ENCODE assay signal across 1 cellular context in the genomic region with DNA sequence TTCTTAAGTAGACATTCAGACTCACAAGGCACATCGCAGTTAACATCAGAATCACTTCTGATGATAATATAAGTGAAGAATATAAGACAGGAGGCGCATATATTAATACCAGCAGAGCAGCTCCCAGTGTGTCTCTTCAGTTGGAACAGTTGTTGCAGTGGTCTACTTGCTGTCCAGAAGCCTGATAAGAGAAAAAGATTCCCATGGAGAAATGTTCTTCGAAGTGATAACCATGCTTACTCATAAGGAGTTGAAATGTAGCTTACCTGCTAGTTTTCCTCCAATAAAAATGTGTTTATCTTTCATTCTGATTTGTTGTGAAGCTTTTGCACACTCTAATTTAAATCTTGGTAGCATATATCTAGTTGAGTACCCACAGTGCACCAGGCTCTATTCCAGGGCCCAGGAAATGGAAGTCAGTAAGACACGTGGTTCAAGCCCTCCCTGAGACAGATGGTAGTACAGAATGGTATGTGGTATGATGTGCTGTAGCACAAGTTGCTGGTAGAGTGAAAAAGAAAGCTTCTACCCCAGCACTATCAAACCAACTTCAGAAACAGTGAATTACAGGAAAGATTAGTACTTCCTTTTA.
A peak's percentile ranks its signal among the peaks of the same experiment; 100 is the strongest.
TF ChIP-seq lines count a peak whose summit lies in the region.

No MANE protein-coding gene starts in this region.

TF ChIP-seq in K562, 482 proteins besides CTCF, POLR2A, EP300 and RAD21 (continued from another document and continues in another):
- TF ChIP-seq SP2 (IDR thresholded peaks at IDR 0.05; ENCODE audit: extremely low read depth, low read depth, low read length, poor library complexity, severe bottlenecking) = no peak
- TF ChIP-seq KDM1A (IDR thresholded peaks at IDR 0.05) = peak; percentile 38 to 45; a peak in 3 of 4 replicates
- no peak for TF ChIP-seq PYGO2 (tag; IDR thresholded peaks at IDR 0.05)
- no peak for TF ChIP-seq ZNF133 (CRISPR knock-in tag; IDR thresholded peaks at IDR 0.05)
- no peak for TF ChIP-seq CBX2 (IDR thresholded peaks at IDR 0.05; ENCODE audit: insufficient read depth, low read length, poor library complexity, severe bottlenecking)
- TF ChIP-seq SNRNP70 (optimal IDR thresholded peaks at IDR 0.05; ENCODE audit: low read depth, low read length) = no peak
- 0 out of 2 replicates have a peak, but pooled peaks have one; percentile 25 for TF ChIP-seq TEAD4 (IDR thresholded peaks at IDR 0.05; ENCODE audit: low read length)
- TF ChIP-seq TEAD4 (CRISPR knock-in tag; IDR thresholded peaks at IDR 0.05; ENCODE audit: borderline replicate concordance) = no peak
- TF ChIP-seq, protein P1, sequence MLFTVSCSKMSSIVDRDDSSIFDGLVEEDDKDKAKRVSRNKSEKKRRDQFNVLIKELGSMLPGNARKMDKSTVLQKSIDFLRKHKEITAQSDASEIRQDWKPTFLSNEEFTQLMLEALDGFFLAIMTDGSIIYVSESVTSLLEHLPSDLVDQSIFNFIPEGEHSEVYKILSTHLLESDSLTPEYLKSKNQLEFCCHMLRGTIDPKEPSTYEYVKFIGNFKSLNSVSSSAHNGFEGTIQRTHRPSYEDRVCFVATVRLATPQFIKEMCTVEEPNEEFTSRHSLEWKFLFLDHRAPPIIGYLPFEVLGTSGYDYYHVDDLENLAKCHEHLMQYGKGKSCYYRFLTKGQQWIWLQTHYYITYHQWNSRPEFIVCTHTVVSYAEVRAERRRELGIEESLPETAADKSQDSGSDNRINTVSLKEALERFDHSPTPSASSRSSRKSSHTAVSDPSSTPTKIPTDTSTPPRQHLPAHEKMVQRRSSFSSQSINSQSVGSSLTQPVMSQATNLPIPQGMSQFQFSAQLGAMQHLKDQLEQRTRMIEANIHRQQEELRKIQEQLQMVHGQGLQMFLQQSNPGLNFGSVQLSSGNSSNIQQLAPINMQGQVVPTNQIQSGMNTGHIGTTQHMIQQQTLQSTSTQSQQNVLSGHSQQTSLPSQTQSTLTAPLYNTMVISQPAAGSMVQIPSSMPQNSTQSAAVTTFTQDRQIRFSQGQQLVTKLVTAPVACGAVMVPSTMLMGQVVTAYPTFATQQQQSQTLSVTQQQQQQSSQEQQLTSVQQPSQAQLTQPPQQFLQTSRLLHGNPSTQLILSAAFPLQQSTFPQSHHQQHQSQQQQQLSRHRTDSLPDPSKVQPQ (CRISPR knock-in tag; IDR thresholded peaks at IDR 0.05; ENCODE audit: borderline replicate concordance) = 0 out of 2 replicates have a peak, but pooled peaks have one; percentile 48
- TF ChIP-seq GATA2 (CRISPR knock-in tag; IDR thresholded peaks at IDR 0.05) = no peak
- TF ChIP-seq ZNF584 (CRISPR knock-in tag; IDR thresholded peaks at IDR 0.05; ENCODE audit: low read depth) = no peak
- TF ChIP-seq MAZ (CRISPR knock-in tag; conservative IDR thresholded peaks at IDR 0.05 in 1 of 2, IDR thresholded peaks at IDR 0.05 in 1 of 2) = peak in 1 of 2 experiments; percentile 27; a peak in 1 of 4 replicates
- TF ChIP-seq, protein P2, sequence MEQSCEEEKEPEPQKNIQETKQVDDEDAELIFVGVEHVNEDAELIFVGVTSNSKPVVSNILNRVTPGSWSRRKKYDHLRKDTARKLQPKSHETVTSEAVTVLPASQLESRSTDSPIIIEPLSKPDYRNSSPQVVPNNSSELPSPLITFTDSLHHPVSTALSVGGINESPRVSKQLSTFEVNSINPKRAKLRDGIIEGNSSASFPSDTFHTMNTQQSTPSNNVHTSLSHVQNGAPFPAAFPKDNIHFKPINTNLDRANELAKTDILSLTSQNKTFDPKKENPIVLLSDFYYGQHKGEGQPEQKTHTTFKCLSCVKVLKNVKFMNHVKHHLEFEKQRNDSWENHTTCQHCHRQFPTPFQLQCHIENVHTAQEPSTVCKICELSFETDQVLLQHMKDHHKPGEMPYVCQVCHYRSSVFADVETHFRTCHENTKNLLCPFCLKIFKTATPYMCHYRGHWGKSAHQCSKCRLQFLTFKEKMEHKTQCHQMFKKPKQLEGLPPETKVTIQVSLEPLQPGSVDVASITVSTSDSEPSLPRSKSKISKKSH (CRISPR knock-in tag; IDR thresholded peaks at IDR 0.05) = no peak
- TF ChIP-seq SMAD3 (CRISPR knock-in tag; conservative IDR thresholded peaks at IDR 0.05) = peak; percentile 60; the same call in 1 of the 2 replicates
- TF ChIP-seq ZNF253 (CRISPR knock-in tag; conservative IDR thresholded peaks at IDR 0.05) = no peak
- TF ChIP-seq, protein P3, sequence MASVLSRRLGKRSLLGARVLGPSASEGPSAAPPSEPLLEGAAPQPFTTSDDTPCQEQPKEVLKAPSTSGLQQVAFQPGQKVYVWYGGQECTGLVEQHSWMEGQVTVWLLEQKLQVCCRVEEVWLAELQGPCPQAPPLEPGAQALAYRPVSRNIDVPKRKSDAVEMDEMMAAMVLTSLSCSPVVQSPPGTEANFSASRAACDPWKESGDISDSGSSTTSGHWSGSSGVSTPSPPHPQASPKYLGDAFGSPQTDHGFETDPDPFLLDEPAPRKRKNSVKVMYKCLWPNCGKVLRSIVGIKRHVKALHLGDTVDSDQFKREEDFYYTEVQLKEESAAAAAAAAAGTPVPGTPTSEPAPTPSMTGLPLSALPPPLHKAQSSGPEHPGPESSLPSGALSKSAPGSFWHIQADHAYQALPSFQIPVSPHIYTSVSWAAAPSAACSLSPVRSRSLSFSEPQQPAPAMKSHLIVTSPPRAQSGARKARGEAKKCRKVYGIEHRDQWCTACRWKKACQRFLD (CRISPR knock-in tag; IDR thresholded peaks at IDR 0.05) = no peak; the same call in 1 of the 2 replicates
- TF ChIP-seq ESRRA (IDR thresholded peaks at IDR 0.05; ENCODE audit: borderline replicate concordance, low read depth) = no peak
- TF ChIP-seq XRCC3 (IDR thresholded peaks at IDR 0.05) = no peak
- TF ChIP-seq NFATC3 (IDR thresholded peaks at IDR 0.05) = no peak
- TF ChIP-seq ZNF12 (CRISPR knock-in tag; IDR thresholded peaks at IDR 0.05) = no peak
- TF ChIP-seq PHF20 (IDR thresholded peaks at IDR 0.05; ENCODE audit: partially characterized antibody) = no peak
- TF ChIP-seq, protein P4, sequence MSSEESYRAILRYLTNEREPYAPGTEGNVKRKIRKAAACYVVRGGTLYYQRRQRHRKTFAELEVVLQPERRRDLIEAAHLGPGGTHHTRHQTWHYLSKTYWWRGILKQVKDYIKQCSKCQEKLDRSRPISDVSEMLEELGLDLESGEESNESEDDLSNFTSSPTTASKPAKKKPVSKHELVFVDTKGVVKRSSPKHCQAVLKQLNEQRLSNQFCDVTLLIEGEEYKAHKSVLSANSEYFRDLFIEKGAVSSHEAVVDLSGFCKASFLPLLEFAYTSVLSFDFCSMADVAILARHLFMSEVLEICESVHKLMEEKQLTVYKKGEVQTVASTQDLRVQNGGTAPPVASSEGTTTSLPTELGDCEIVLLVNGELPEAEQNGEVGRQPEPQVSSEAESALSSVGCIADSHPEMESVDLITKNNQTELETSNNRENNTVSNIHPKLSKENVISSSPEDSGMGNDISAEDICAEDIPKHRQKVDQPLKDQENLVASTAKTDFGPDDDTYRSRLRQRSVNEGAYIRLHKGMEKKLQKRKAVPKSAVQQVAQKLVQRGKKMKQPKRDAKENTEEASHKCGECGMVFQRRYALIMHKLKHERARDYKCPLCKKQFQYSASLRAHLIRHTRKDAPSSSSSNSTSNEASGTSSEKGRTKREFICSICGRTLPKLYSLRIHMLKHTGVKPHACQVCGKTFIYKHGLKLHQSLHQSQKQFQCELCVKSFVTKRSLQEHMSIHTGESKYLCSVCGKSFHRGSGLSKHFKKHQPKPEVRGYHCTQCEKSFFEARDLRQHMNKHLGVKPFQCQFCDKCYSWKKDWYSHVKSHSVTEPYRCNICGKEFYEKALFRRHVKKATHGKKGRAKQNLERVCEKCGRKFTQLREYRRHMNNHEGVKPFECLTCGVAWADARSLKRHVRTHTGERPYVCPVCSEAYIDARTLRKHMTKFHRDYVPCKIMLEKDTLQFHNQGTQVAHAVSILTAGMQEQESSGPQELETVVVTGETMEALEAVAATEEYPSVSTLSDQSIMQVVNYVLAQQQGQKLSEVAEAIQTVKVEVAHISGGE (CRISPR knock-in tag; IDR thresholded peaks at IDR 0.05) = peak in 1 of 3 experiments; percentile 2; a peak in 1 of 6 replicates
- TF ChIP-seq ZBTB8A (IDR thresholded peaks at IDR 0.05; ENCODE audit: partially characterized antibody) = no peak
- TF ChIP-seq GABPA (tag; conservative IDR thresholded peaks at IDR 0.05; ENCODE audit: low read depth) = no peak
- no peak for TF ChIP-seq BMI1 (IDR thresholded peaks at IDR 0.05; ENCODE audit: low read length)
- no peak for TF ChIP-seq ELF2 (CRISPR knock-in tag; IDR thresholded peaks at IDR 0.05)
- no peak for TF ChIP-seq OTX1 (CRISPR knock-in tag; IDR thresholded peaks at IDR 0.05)
- TF ChIP-seq MTF1 (CRISPR knock-in tag; IDR thresholded peaks at IDR 0.05; ENCODE audit: borderline replicate concordance) = no peak
- TF ChIP-seq SIRT6 (IDR thresholded peaks at IDR 0.05; ENCODE audit: low read depth, low read length) = no peak
- TF ChIP-seq, protein P5, sequence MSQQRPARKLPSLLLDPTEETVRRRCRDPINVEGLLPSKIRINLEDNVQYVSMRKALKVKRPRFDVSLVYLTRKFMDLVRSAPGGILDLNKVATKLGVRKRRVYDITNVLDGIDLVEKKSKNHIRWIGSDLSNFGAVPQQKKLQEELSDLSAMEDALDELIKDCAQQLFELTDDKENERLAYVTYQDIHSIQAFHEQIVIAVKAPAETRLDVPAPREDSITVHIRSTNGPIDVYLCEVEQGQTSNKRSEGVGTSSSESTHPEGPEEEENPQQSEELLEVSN (IDR thresholded peaks at IDR 0.05; ENCODE audit: borderline replicate concordance in 1 of 2, extremely low read depth in 1 of 2, insufficient read depth in 1 of 2, insufficient read length in 1 of 2, low read depth in 1 of 2, low read length in 1 of 2, poor library complexity in 1 of 2, severe bottlenecking in 1 of 2) = peak in 1 of 2 experiments; percentile 37
- TF ChIP-seq DPF2 (IDR thresholded peaks at IDR 0.05) = peak; percentile 25; the same call in 1 of the 2 replicates
- TF ChIP-seq SIN3A (IDR thresholded peaks at IDR 0.05; ENCODE audit: borderline replicate concordance in 2 of 2, control insufficient read depth in 1 of 2, low read depth in 2 of 2, low read length in 2 of 2) = no peak
- peak; percentile 28; the same call in 1 of the 2 replicates for TF ChIP-seq NCOR1 (IDR thresholded peaks at IDR 0.05)
- no peak for TF ChIP-seq ZFP1 (CRISPR knock-in tag; IDR thresholded peaks at IDR 0.05)
- TF ChIP-seq PHB (CRISPR knock-in tag; IDR thresholded peaks at IDR 0.05) = no peak
- TF ChIP-seq, protein P6, sequence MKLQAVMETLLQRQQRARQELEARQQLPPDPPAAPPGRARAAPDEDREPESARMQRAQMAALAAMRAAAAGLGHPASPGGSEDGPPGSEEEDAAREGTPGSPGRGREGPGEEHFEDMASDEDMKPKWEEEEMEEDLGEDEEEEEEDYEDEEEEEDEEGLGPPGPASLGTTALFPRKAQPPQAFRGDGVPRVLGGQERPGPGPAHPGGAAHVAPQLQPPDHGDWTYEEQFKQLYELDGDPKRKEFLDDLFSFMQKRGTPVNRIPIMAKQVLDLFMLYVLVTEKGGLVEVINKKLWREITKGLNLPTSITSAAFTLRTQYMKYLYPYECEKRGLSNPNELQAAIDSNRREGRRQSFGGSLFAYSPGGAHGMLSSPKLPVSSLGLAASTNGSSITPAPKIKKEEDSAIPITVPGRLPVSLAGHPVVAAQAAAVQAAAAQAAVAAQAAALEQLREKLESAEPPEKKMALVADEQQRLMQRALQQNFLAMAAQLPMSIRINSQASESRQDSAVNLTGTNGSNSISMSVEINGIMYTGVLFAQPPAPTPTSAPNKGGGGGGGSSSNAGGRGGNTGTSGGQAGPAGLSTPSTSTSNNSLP (IDR thresholded peaks at IDR 0.05; ENCODE audit: borderline replicate concordance, low read depth, low read length) = no peak
- no peak for TF ChIP-seq SMAD2 (IDR thresholded peaks at IDR 0.05; ENCODE audit: low read depth, low read length)
- TF ChIP-seq TEAD2 (tag; IDR thresholded peaks at IDR 0.05) = no peak
- no peak for TF ChIP-seq TFAM (CRISPR knock-in tag; conservative IDR thresholded peaks at IDR 0.05)
- TF ChIP-seq, protein P7, sequence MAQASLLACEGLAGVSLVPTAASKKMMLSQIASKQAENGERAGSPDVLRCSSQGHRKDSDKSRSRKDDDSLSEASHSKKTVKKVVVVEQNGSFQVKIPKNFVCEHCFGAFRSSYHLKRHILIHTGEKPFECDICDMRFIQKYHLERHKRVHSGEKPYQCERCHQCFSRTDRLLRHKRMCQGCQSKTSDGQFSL (CRISPR knock-in tag; IDR thresholded peaks at IDR 0.05) = no peak
- TF ChIP-seq, protein P7 (tag; IDR thresholded peaks at IDR 0.05) = 0 out of 4 replicates have a peak, but pooled peaks of 1 of the 2 experiments have one; percentile 52
- 0 out of 2 replicates have a peak, but pooled peaks have one; percentile 15 for TF ChIP-seq ZNF41 (CRISPR knock-in tag; conservative IDR thresholded peaks at IDR 0.05)
- no peak for TF ChIP-seq CC2D1A (IDR thresholded peaks at IDR 0.05)
- no peak for TF ChIP-seq ZNF24 (IDR thresholded peaks at IDR 0.05)
- TF ChIP-seq NFXL1 (CRISPR knock-in tag; IDR thresholded peaks at IDR 0.05) = no peak
- TF ChIP-seq L3MBTL2 (IDR thresholded peaks at IDR 0.05) = peak; percentile 85
- TF ChIP-seq NFIC (IDR thresholded peaks at IDR 0.05) = no peak
- no peak for TF ChIP-seq SMARCA4 (IDR thresholded peaks at IDR 0.05)
- TF ChIP-seq CBFA2T2 (conservative IDR thresholded peaks at IDR 0.05) = peak; percentile 40; the same call in 1 of the 2 replicates
- TF ChIP-seq CXXC5 (CRISPR knock-in tag; IDR thresholded peaks at IDR 0.05) = peak; percentile 41
- TF ChIP-seq ZNF143 (CRISPR knock-in tag; IDR thresholded peaks at IDR 0.05) = no peak
- TF ChIP-seq, protein P8, sequence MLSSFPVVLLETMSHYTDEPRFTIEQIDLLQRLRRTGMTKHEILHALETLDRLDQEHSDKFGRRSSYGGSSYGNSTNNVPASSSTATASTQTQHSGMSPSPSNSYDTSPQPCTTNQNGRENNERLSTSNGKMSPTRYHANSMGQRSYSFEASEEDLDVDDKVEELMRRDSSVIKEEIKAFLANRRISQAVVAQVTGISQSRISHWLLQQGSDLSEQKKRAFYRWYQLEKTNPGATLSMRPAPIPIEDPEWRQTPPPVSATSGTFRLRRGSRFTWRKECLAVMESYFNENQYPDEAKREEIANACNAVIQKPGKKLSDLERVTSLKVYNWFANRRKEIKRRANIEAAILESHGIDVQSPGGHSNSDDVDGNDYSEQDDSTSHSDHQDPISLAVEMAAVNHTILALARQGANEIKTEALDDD (IDR thresholded peaks at IDR 0.05) = peak; percentile 9; the same call in 1 of the 2 replicates
- no peak for TF ChIP-seq SIN3B (IDR thresholded peaks at IDR 0.05; ENCODE audit: low read depth)
- TF ChIP-seq RBM17 (IDR thresholded peaks at IDR 0.05; ENCODE audit: borderline replicate concordance, low read depth, low read length) = no peak
